Comparison of ENCODE assay signal across 20 cellular contexts in the genomic region with DNA sequence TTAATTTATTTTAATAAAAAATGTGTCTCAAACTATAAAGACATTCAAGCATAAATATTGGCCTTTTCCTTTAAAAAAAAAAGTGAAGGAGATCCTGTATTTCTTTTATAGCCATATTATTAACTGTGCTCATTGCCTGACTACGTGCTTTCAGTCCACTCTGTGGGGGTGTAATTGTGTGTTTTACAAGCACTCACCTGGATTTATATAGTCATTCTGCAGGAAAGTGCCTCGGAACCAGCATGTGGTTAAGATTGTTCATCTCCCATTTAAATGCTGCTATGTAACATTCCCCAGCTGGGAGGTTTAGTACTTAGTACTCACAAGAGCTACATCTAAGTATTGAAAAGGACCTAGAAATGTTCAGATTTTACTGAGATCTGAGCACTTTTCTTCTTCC. TPM values are rescaled to one million over a fixed set of nuclear protein-coding genes. Genes with fewer than 3 reads are reported as not detected.
A peak's percentile ranks its signal among the peaks of the same experiment; 100 is the strongest.
DNase-seq lines count a peak whose midpoint lies in the region; ATAC-seq and TF ChIP-seq lines count a peak whose summit lies in the region.
"Had no signal": no experiment of that assay in that cellular context is flagged by ENCODE, and none has a peak within 500 bp of the region (broad histone marks: within the 10 kb centered on the region; RNA-seq: fewer than 3 reads in every experiment).

No MANE protein-coding gene starts in this region.

- CTCF ChIA-PET in HEK293T (lab: Yijun Ruan, JAX), result interaction anchor here (0.6 kb wide), 1 partner anchor 978 kb away, joined by 4 read pairs; no protein-coding TSS in a partner anchor

- no peak overlapping the region for H2AFZ ChIP-seq in GM23248

- in situ Hi-C loops in GM23248 (cut with MboI), result loop anchor here (25.0 kb wide), 1 partner anchor 688 kb away; no protein-coding TSS in a partner anchor

- whole genome bisulfite sequencing in GM23248 (ENCODE audit: low coverage in 1 of 2, low lambda C conversion rate in 2 of 2, missing lambda C conversion rate in 2 of 2), 2 experiments, result 76 to 83% methylated on average over 2 of the region's 2 CpGs

- H3K27me3 ChIP-seq in GM23248 (replicated peaks; ENCODE audit: insufficient read depth) (peaks cover 11% of the 10 kb centered on the region), upper lobe of right lung (no peaks in the 10 kb centered on the region)

- ATAC-seq in left colon (peak; percentile 69), HG03439 (IDR thresholded peaks at IDR 0.05; ENCODE audit: unreplicated experiment) (no peak), upper lobe of right lung (no peak)

- no peaks in the 10 kb centered on the region for H3K9me3 ChIP-seq in GM23248 (ENCODE audit: low read depth)
- H3K9me3 ChIP-seq in upper lobe of right lung, result no peaks in the 10 kb centered on the region

- POLR2A ChIA-PET in HEK293T (lab: Yijun Ruan, JAX), result no interaction called here

- H3K79me2 ChIP-seq in GM23248 (ENCODE audit: insufficient read depth), result no peaks in the 10 kb centered on the region

- no peak overlapping the region for H3K4me2 ChIP-seq in GM23248 (ENCODE audit: unreplicated experiment)

- DNase-seq in HEK293T (ENCODE audit: extremely low spot score), result no peak
- DNase-seq in NCI-H1417 (lab: John Stamatoyannopoulos, UW), result peak; percentile 28 to 86 (median 46)
- peak; percentile 87 for DNase-seq in NCI-H748 (lab: John Stamatoyannopoulos, UW; ENCODE audit: unreplicated experiment)
- DNase-seq in left colon, result no peak
- DNase-seq in GM23248, result no peak
- no peak for DNase-seq in upper lobe of right lung
- DNase-seq: Calu3; CD4-positive, alpha-beta memory T cell; DMS53; H9; NCI-H1436 treated with DMSO at 0.1 percent for 48 hours; NCI-H2171; NCI-H510A treated with DMSO at 0.1 percent for 48 hours; NK-92 treated with Interleukin-12 subunit alpha and Interleukin-12 subunit beta, amount 100 ng/mL, for 24 hours; RPMI8226; SIG-M5 had no signal

- no peaks in the 10 kb centered on the region for H4K20me1 ChIP-seq in GM23248 (ENCODE audit: insufficient read depth)

- H3K9ac ChIP-seq in GM23248, result no peak overlapping the region

- H3K27ac ChIP-seq in GM23248 (no peak overlapping the region), upper lobe of right lung (no peak overlapping the region)

- no peaks in the 10 kb centered on the region for H3K9me2 ChIP-seq in GM23248 (ENCODE audit: insufficient read depth)

- H3K4me3 ChIP-seq in GM23248 (no peak overlapping the region), upper lobe of right lung (no peak overlapping the region)

- H3K4me1 ChIP-seq in GM23248 (ENCODE audit: insufficient read depth) (peaks cover 18% of the 10 kb centered on the region), upper lobe of right lung (no peaks in the 10 kb centered on the region)

- H3K36me3 ChIP-seq in GM23248 (ENCODE audit: low read depth), result no peaks in the 10 kb centered on the region
- H3K36me3 ChIP-seq in upper lobe of right lung, result no peaks in the 10 kb centered on the region

- H3F3A ChIP-seq in GM23248 (ENCODE audit: insufficient read depth), result peaks cover 20% of the 10 kb centered on the region

- intact Hi-C loops in left colon (cut with DNase I, micrococcal nuclease) (no loop called here), upper lobe of right lung (cut with DNase I) (no loop called here)

- no peak for TF ChIP-seq CTCF in upper lobe of right lung (IDR thresholded peaks at IDR 0.05)

TF ChIP-seq in HEK293T, 16 proteins besides CTCF, POLR2A, EP300 and RAD21:
- TF ChIP-seq ELF4 (IDR thresholded peaks at IDR 0.05) (no peak), ARNT (IDR thresholded peaks at IDR 0.05) (peak; percentile 70), SP1 (IDR thresholded peaks at IDR 0.05) (no peak), L3MBTL2 (conservative IDR thresholded peaks at IDR 0.05) (no peak)

RNA-seq across cellular contexts. Expression of gene SLC22A16, which starts 47.9 kb away (rescaled TPM):
- not detected for total RNA-seq in left colon
- not detected in 2 replicates for total RNA-seq in GM23248 (2014; rRNA removed; shearing (Covaris generic))
- polyA plus RNA-seq in GM23248 (2016; fragmentation: Nextera tagmentation; extraction: Ambion mirVana), result not detected in 2 replicates
- total RNA-seq in upper lobe of right lung, result 0.87 TPM
- total RNA-seq: Calu3; CD4-positive, alpha-beta memory T cell; H9; OCI-LY7; T-helper 1 cell treated with Interleukin-12 subunit alpha and Interleukin-12 subunit beta and Interleukin-4 antibody, amounts not matched to agents 30 ng/mL and 1 ng/mL, for 36 hours had no signal
- polyA plus RNA-seq: BJ; CD4-positive, alpha-beta memory T cell had no signal

Comparison
In these comparisons a context has a peak if more than half of its experiments do, and no peak if none do; other contexts are left out.
1. DNase-seq: peak in NCI-H1417 (3 of 3) and NCI-H748 (single experiment); none in HEK293T (single experiment), left colon (0 of 2), GM23248 (single experiment) and upper lobe of right lung (single experiment).